ENCODE assay signal across 8 cellular contexts in genomic region chr9:76650692-76651091, GRCh38.
DNase-seq lines count a peak whose midpoint lies in the region; ATAC-seq and TF ChIP-seq lines count a peak whose summit lies in the region.

No MANE protein-coding gene starts in this region.

- H3K27me3 Mint-ChIP-seq in CD8-positive, alpha-beta T cell (ENCODE audit: low read depth): no peaks in the 10 kb centered on the region
- H3K27me3 Mint-ChIP-seq in naive thymus-derived CD4-positive, alpha-beta T cell: peaks cover 0 to 4% (median 0%) of the 10 kb centered on the region in 5 donors

- no peaks in the 10 kb centered on the region for H3K27me3 ChIP-seq in CD8-positive, alpha-beta T cell (ENCODE audit: insufficient read depth, low read length)
- no peaks in the 10 kb centered on the region for H3K27me3 ChIP-seq in HUES64 (ENCODE audit: insufficient read depth, low read length)
- H3K27me3 ChIP-seq in mammary epithelial cell (ENCODE audit: insufficient read depth, low read length): no peaks in the 10 kb centered on the region
- no peaks in the 10 kb centered on the region for H3K27me3 ChIP-seq in naive thymus-derived CD4-positive, alpha-beta T cell (ENCODE audit: control insufficient read depth in 2 of 2, insufficient read depth in 2 of 2, low read length in 2 of 2)
- no peaks in the 10 kb centered on the region for H3K27me3 ChIP-seq in PC-9 (ENCODE audit: insufficient read depth, low read depth)

- WGBS in HUES64: 34% methylated on average over 2 of the region's 2 CpGs
- 18% methylated on average over 2 of the region's 2 CpGs for WGBS in mammary epithelial cell (ENCODE audit: low coverage, missing lambda C conversion rate)

- H3K4me2 ChIP-seq in mammary epithelial cell (ENCODE audit: insufficient read depth, low read depth, low read length): no peak overlapping the region
- no peak overlapping the region for H3K4me2 ChIP-seq in PC-9

- no peak for TF ChIP-seq CTCF in CD8-positive, alpha-beta T cell (IDR thresholded peaks at IDR 0.05)
- TF ChIP-seq CTCF in mammary epithelial cell (conservative IDR thresholded peaks at IDR 0.05 in 1 of 2, IDR thresholded peaks at IDR 0.05 in 1 of 2; ENCODE audit: extremely low read depth in 1 of 2, insufficient read depth in 1 of 2, low read depth in 1 of 2, low read length in 2 of 2) (no peak), PC-9 (conservative IDR thresholded peaks at IDR 0.05) (no peak)

- no peaks in the 10 kb centered on the region for H3K9me3 Mint-ChIP-seq in CD8-positive, alpha-beta T cell
- H3K9me3 Mint-ChIP-seq in naive thymus-derived CD4-positive, alpha-beta T cell: peaks cover 0 to 3% (median 0%) of the 10 kb centered on the region in 11 donors

- H4K20me1 ChIP-seq in mammary epithelial cell (ENCODE audit: insufficient read depth, low read length): no peaks in the 10 kb centered on the region
- no peaks in the 10 kb centered on the region for H4K20me1 ChIP-seq in PC-9 (ENCODE audit: insufficient read depth)

- in situ Hi-C loops in mammary epithelial cell (cut with MboI; ENCODE audit: low sequenced_read_pairs in 2 of 2): loop anchor here in 1 of 2 donors (5.0 kb wide), 1 partner anchor 198 kb away; no protein-coding TSS in a partner anchor

- CTCF ChIA-PET in CD8-positive, alpha-beta T cell (lab: Charles Lee): interaction anchor here (0.7 to 1.4 kb wide), 3 partner anchors 12 to 201 kb away, joined by 3 to 4 read pairs (median 3); no protein-coding TSS in a partner anchor
- CTCF ChIA-PET in mammary epithelial cell (lab: Charles Lee; ENCODE audit: low non-redundant PET): no interaction called here
- CTCF ChIA-PET in naive thymus-derived CD4-positive, alpha-beta T cell (lab: Charles Lee): no interaction called here
- CTCF ChIA-PET in PC-9 (lab: Charles Lee): interaction anchor here (0.7 kb wide), 1 partner anchor 190 kb away, joined by 3 read pairs; no protein-coding TSS in a partner anchor

- POLR2A ChIA-PET in CD8-positive, alpha-beta T cell (lab: Charles Lee): interaction anchor here (0.6 kb wide), 1 partner anchor 31 kb away, joined by 4 read pairs; no protein-coding TSS in a partner anchor
- POLR2A ChIA-PET in naive thymus-derived CD4-positive, alpha-beta T cell (lab: Charles Lee): no interaction called here
- POLR2A ChIA-PET in PC-9 (lab: Charles Lee; ENCODE audit: unreplicated experiment): interaction anchor here (0.5 kb wide), 1 partner anchor 73 kb away, joined by 3 read pairs; no protein-coding TSS in a partner anchor

- peaks cover 26% of the 10 kb centered on the region for H3K4me1 Mint-ChIP-seq in CD8-positive, alpha-beta T cell (ENCODE audit: low read depth)
- H3K4me1 Mint-ChIP-seq in naive thymus-derived CD4-positive, alpha-beta T cell: peaks cover 17 to 42% (median 30%) of the 10 kb centered on the region in 7 donors

- H3K9ac ChIP-seq in HUES64 (ENCODE audit: low read depth, low read length): no peak overlapping the region; the same call in 1 of the 2 replicates
- no peak overlapping the region for H3K9ac ChIP-seq in mammary epithelial cell (ENCODE audit: insufficient read depth, low read length)

- BruUV-seq in mammary epithelial cell (replicated peaks; lab: Mats Ljungman, UMichigan) (no TSS peak), PC-9 (replicated peaks; lab: Mats Ljungman, UMichigan) (no TSS peak)

- intact Hi-C loops in CD8-positive, alpha-beta T cell (cut with DNase I, micrococcal nuclease): loop anchor here in 1 of 2 experiments (10.0 kb wide), 1 partner anchor 76 kb away; no protein-coding TSS in a partner anchor
- intact Hi-C loops in mammary epithelial cell (cut with micrococcal nuclease) (no loop called here), PC-9 (cut with micrococcal nuclease; ENCODE audit: unreplicated experiment) (loop anchor here (10.0 kb wide), 1 partner anchor 76 kb away; no protein-coding TSS in a partner anchor)
- intact Hi-C loops in naive thymus-derived CD4-positive, alpha-beta T cell (cut with micrococcal nuclease): loop anchor here in 1 of 2 donors (1.0 to 10.0 kb wide), 4 partner anchors 73 to 756 kb away; partner anchors contain the start of genes PCSK5, RFK and VPS13A

- no peaks in the 10 kb centered on the region for H3K36me3 ChIP-seq in CD8-positive, alpha-beta T cell (ENCODE audit: insufficient read depth, low read length)
- no peaks in the 10 kb centered on the region for H3K36me3 ChIP-seq in HUES64 (ENCODE audit: insufficient read depth, low read length)
- H3K36me3 ChIP-seq in mammary epithelial cell (ENCODE audit: insufficient read depth, low read length): no peaks in the 10 kb centered on the region
- H3K36me3 ChIP-seq in naive thymus-derived CD4-positive, alpha-beta T cell (ENCODE audit: control insufficient read depth in 2 of 3, insufficient read depth in 3 of 3, low read length in 3 of 3): no peaks in the 10 kb centered on the region
- no peaks in the 10 kb centered on the region for H3K36me3 ChIP-seq in PC-9 (ENCODE audit: low read depth)

- H3K4me1 ChIP-seq in CD8-positive, alpha-beta T cell (ENCODE audit: insufficient read depth, low read length): peaks cover 7% of the 10 kb centered on the region
- H3K4me1 ChIP-seq in HUES64 (ENCODE audit: insufficient read depth, low read length): peaks cover 24% of the 10 kb centered on the region
- peaks cover 26% of the 10 kb centered on the region for H3K4me1 ChIP-seq in mammary epithelial cell (ENCODE audit: insufficient read depth, low read length)
- peaks cover 6 to 8% of the 10 kb centered on the region in 2 donors for H3K4me1 ChIP-seq in naive thymus-derived CD4-positive, alpha-beta T cell (ENCODE audit: control insufficient read depth in 2 of 2, insufficient read depth in 2 of 2, low read length in 2 of 2)
- H3K4me1 ChIP-seq in PC-9 (replicated peaks; ENCODE audit: insufficient read depth): peaks cover 8% of the 10 kb centered on the region; the same call in 1 of the 2 replicates

- H3K4me3 ChIP-seq in CD8-positive, alpha-beta T cell (ENCODE audit: low read depth, low read length): no peak overlapping the region
- H3K4me3 ChIP-seq in HUES64 (ENCODE audit: low read length): no peak overlapping the region
- H3K4me3 ChIP-seq in mammary epithelial cell (replicated peaks in 1 of 3; ENCODE audit: insufficient read depth in 1 of 3, low read depth in 2 of 3, low read length in 3 of 3): no peak overlapping the region
- peak overlapping the region; percentile 56 for H3K4me3 ChIP-seq in naive thymus-derived CD4-positive, alpha-beta T cell (ENCODE audit: low read length)
- H3K4me3 ChIP-seq in PC-9: no peak overlapping the region

- DNase-seq in CD8-positive, alpha-beta T cell: no peak
- no peak for DNase-seq in mammary epithelial cell
- no peak for DNase-seq in naive thymus-derived CD4-positive, alpha-beta T cell
- DNase-seq in DMS 273 treated with DMSO at 0.1 percent for 48 hours (lab: John Stamatoyannopoulos, UW): no peak
- DNase-seq in PC-9: no peak

- ATAC-seq in CD8-positive, alpha-beta T cell: no peak
- no peak for ATAC-seq in naive thymus-derived CD4-positive, alpha-beta T cell
- ATAC-seq in HG03442 (IDR thresholded peaks at IDR 0.05; ENCODE audit: unreplicated experiment) (no peak), GM18520 (IDR thresholded peaks at IDR 0.05; ENCODE audit: unreplicated experiment) (no peak)

- H3K36me3 Mint-ChIP-seq in CD8-positive, alpha-beta T cell: no peaks in the 10 kb centered on the region
- H3K36me3 Mint-ChIP-seq in naive thymus-derived CD4-positive, alpha-beta T cell: peaks cover 0 to 6% (median 0%) of the 10 kb centered on the region in 5 donors

- H3F3A ChIP-seq in PC-9 (ENCODE audit: insufficient read depth, low read depth): no peaks in the 10 kb centered on the region

- peak overlapping the region; percentile 75 for H2AFZ ChIP-seq in mammary epithelial cell (ENCODE audit: low read depth, low read length)
- H2AFZ ChIP-seq in PC-9: no peak overlapping the region

- dilution Hi-C loops in mammary epithelial cell (cut with HindIII; ENCODE audit: low sequenced_read_pairs): loop anchor here (5.0 kb wide), 1 partner anchor 52 kb away; no protein-coding TSS in a partner anchor

- H3K9me3 ChIP-seq in CD8-positive, alpha-beta T cell (ENCODE audit: low read length): no peaks in the 10 kb centered on the region
- no peaks in the 10 kb centered on the region for H3K9me3 ChIP-seq in HUES64 (ENCODE audit: insufficient read depth, low read depth, low read length)
- H3K9me3 ChIP-seq in mammary epithelial cell (replicated peaks; ENCODE audit: insufficient read depth, low read length): no peaks in the 10 kb centered on the region
- H3K9me3 ChIP-seq in naive thymus-derived CD4-positive, alpha-beta T cell (ENCODE audit: control insufficient read depth in 2 of 3, low read length in 3 of 3): no peaks in the 10 kb centered on the region
- no peaks in the 10 kb centered on the region for H3K9me3 ChIP-seq in PC-9 (ENCODE audit: insufficient read depth, low read depth)

- H3K79me2 ChIP-seq in mammary epithelial cell (ENCODE audit: insufficient read depth, low read length): no peaks in the 10 kb centered on the region
- no peaks in the 10 kb centered on the region for H3K79me2 ChIP-seq in PC-9 (ENCODE audit: low read depth)

- H3K27ac Mint-ChIP-seq in CD8-positive, alpha-beta T cell: peak overlapping the region; percentile 62
- H3K27ac Mint-ChIP-seq in naive thymus-derived CD4-positive, alpha-beta T cell: peak overlapping the region; percentile 8 to 85 (median 69)

- no peaks in the 10 kb centered on the region for H3K9me2 ChIP-seq in PC-9 (ENCODE audit: insufficient read depth)

- H3K27ac ChIP-seq in CD8-positive, alpha-beta T cell (ENCODE audit: low read depth, low read length): no peak overlapping the region
- H3K27ac ChIP-seq in HUES64 (ENCODE audit: low read depth, low read length) (peak overlapping the region; percentile 75), mammary epithelial cell (ENCODE audit: insufficient read depth, low read depth, low read length) (peak overlapping the region; percentile 33), PC-9 (no peak overlapping the region)
- no peak overlapping the region for H3K27ac ChIP-seq in naive thymus-derived CD4-positive, alpha-beta T cell (ENCODE audit: low read depth, low read length)

- peak overlapping the region; percentile 76 for H3K4me3 Mint-ChIP-seq in CD8-positive, alpha-beta T cell
- peak overlapping the region; percentile 58 to 88 (median 80) for H3K4me3 Mint-ChIP-seq in naive thymus-derived CD4-positive, alpha-beta T cell

Comparison
In these comparisons a context has a peak if more than half of its experiments do, and no peak if none do; other contexts are left out.
1. H3K27ac ChIP-seq: peak in HUES64 (single experiment) and mammary epithelial cell (single experiment); none in CD8-positive, alpha-beta T cell (single experiment), naive thymus-derived CD4-positive, alpha-beta T cell (single experiment) and PC-9 (single experiment).
2. CTCF ChIA-PET loops: an anchor here in CD8-positive, alpha-beta T cell (0.7 to 1.4 kb wide) and PC-9 (0.7 kb wide); none called in mammary epithelial cell and naive thymus-derived CD4-positive, alpha-beta T cell.